29 cellular contexts compared by ENCODE assay signal in genomic region chr4:94441838-94442237, GRCh38.
"Had no signal": no experiment of that assay in that cellular context is flagged by ENCODE, and none has a peak within 500 bp of the region (broad histone marks: within the 10 kb centered on the region; RNA-seq: fewer than 3 reads in every experiment).

No MANE protein-coding gene starts in this region.

- H3K27ac ChIP-seq: adrenal gland, cardiac muscle cell, dorsolateral prefrontal cortex, gastroesophageal sphincter, left lung, neutrophil, ovary, VCaP had no signal

- H3K36me3 ChIP-seq: adrenal gland, cardiac muscle cell, gastroesophageal sphincter, left lung, neutrophil, ovary had no signal

- H3K27me3 Mint-ChIP-seq: progenitor cell of endocrine pancreas had no signal

- ATAC-seq: gastroesophageal sphincter; left lung; stimulated activated naive CD8-positive, alpha-beta T cell treated with anti-CD3 and anti-CD28 coated beads, Interleukin-15, Interleukin-2, amounts not matched to agents 100 U/mL and 50 U/mL, for 24 hours had no signal

- DNase-seq: activated CD4-positive, alpha-beta T cell treated with anti-CD3 and anti-CD28 coated beads for 4 hours; activated CD4-positive, alpha-beta T cell treated with anti-CD3 and anti-CD28 coated beads, Interleukin-2, amount 50 U/mL, for 4 hours; activated effector memory CD4-positive, alpha-beta T cell treated with Interleukin-2 at 50 U/mL for 16 hours; activated naive CD4-positive, alpha-beta T cell treated with anti-CD3 and anti-CD28 coated beads for 36 hours; activated naive CD8-positive, alpha-beta T cell treated with anti-CD3 and anti-CD28 coated beads for 36 hours; adrenal gland; aorta; dorsolateral prefrontal cortex; effector memory CD4-positive, alpha-beta T cell; hypothalamus; kidney glomerular epithelial cell; left lung; mammary epithelial cell; naive B cell; nephron progenitor cell; ovary; stimulated activated CD4-positive, alpha-beta T cell treated with anti-CD3 and anti-CD28 coated beads, Interleukin-2, amount 100 ng/mL, for 48 hours; stimulated activated naive CD8-positive, alpha-beta T cell treated with anti-CD3 and anti-CD28 coated beads, Interleukin-15, Interleukin-2, amounts not matched to agents 100 U/mL and 50 U/mL, for 24 hours; SW 1271; T-helper 9 cell had no signal

- H3K4me1 Mint-ChIP-seq: brain, mesothelial cell of epicardium, naive B cell had no signal

- H3K27me3 ChIP-seq: adrenal gland, cardiac muscle cell, gastroesophageal sphincter, left lung, neutrophil, ovary had no signal

- H3K9me3 Mint-ChIP-seq: activated naive CD4-positive, alpha-beta T cell treated with anti-CD3 and anti-CD28 coated beads for 36 hours; activated naive CD8-positive, alpha-beta T cell treated with anti-CD3 and anti-CD28 coated beads for 36 hours; brain; naive B cell; nephron progenitor cell; T-helper 1 cell treated with Interleukin-12 subunit alpha and Interleukin-12 subunit beta and Interleukin-4 antibody, amounts not matched to agents 30 μg/mL and 1 μg/mL, for 36 hours had no signal

- H3K4me3 ChIP-seq: adrenal gland, cardiac muscle cell, coronary artery, dorsolateral prefrontal cortex, gastroesophageal sphincter, left lung, ovary had no signal

- H3K4me3 Mint-ChIP-seq: activated naive CD4-positive, alpha-beta T cell treated with anti-CD3 and anti-CD28 coated beads for 36 hours; activated naive CD8-positive, alpha-beta T cell treated with anti-CD3 and anti-CD28 coated beads for 36 hours; brain; mesothelial cell of epicardium; nephron progenitor cell; T-helper 1 cell treated with Interleukin-12 subunit alpha and Interleukin-12 subunit beta and Interleukin-4 antibody, amounts not matched to agents 30 μg/mL and 1 μg/mL, for 36 hours had no signal

- H3K27ac Mint-ChIP-seq: activated naive CD4-positive, alpha-beta T cell treated with anti-CD3 and anti-CD28 coated beads for 36 hours; activated naive CD8-positive, alpha-beta T cell treated with anti-CD3 and anti-CD28 coated beads for 36 hours; brain; mesothelial cell of epicardium; naive B cell; progenitor cell of endocrine pancreas; T-helper 1 cell treated with Interleukin-12 subunit alpha and Interleukin-12 subunit beta and Interleukin-4 antibody, amounts not matched to agents 30 μg/mL and 1 μg/mL, for 36 hours had no signal

- H3K36me3 Mint-ChIP-seq: activated naive CD8-positive, alpha-beta T cell treated with anti-CD3 and anti-CD28 coated beads for 36 hours; brain; mesothelial cell of epicardium; naive B cell had no signal

- H3K9me3 ChIP-seq: adrenal gland, gastroesophageal sphincter, left lung, neutrophil, ovary had no signal

- H3K4me1 ChIP-seq: adrenal gland, gastroesophageal sphincter, left lung had no signal
